1 cellular context compared by ENCODE assay signal in genomic region chr1:912740-913301, GRCh38.
TF ChIP-seq lines count a peak whose summit lies in the region.

No MANE protein-coding gene starts in this region.

TF ChIP-seq in A549, 52 proteins besides CTCF, POLR2A, EP300 and RAD21:
- TF ChIP-seq SMC3 (IDR thresholded peaks at IDR 0.05) (no peak), MAX (IDR thresholded peaks at IDR 0.05) (peak; percentile 37)
TF ChIP-seq in A549: peak in this region for 1.
